8 cellular contexts compared by ENCODE assay signal in the genomic region with DNA sequence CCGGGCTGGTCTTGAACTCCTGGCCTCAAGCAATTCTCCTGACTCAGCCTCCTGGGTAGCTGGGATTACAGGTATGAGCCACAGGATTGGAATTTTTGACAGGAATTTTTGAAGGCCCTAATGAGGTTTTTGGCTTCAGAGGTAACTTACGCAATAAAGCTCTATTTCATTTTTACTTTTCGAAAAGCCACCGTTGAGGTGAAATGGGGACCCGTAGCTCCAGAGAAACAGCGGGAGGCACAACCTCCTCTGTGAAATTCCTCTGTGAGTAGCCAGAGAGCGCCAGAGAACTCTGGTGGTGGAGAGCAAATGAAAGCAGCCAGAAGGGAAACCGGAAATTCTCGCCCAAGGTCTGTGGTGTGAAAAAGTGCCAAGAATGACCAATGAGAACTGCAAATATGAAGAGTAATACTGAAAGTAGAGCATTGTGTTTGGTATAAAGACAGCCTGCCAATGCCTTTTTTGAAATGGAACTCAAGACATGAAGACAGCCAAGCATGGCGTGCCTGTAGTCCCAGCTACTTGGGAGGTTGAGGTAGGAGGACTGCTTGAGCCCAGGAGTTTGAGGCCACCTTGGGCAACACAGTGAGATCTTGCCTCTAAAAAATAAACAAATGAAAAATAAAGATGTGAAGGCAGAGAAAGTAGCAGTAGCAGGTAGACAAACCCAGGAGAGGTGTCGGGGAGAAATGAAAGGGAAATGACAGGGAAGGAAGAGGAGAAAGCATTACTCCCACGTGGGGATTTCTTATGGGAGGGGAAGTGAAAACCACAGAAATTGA. TPM values are rescaled to one million over a fixed set of nuclear protein-coding genes. Genes with fewer than 3 reads are reported as not detected.
DNase-seq lines count a peak whose midpoint lies in the region; ATAC-seq and TF ChIP-seq lines count a peak whose summit lies in the region.

No MANE protein-coding gene starts in this region.

- H3K36me3 Mint-ChIP-seq in dendritic cell treated with granulocyte-macrophage colony-stimulating factor and Interleukin-4, amounts not matched to agents 40 ng/mL and 50 ng/mL, for 4 days (ENCODE audit: low read depth) = no peaks in the 10 kb centered on the region

- H3K56ac ChIP-seq in mesendoderm (ENCODE audit: low read length) = no peak overlapping the region

- no peaks in the 10 kb centered on the region for H3K9me2 ChIP-seq in MM.1S (replicated peaks; ENCODE audit: insufficient read depth, low read length)

- WGBS in mesendoderm (ENCODE audit: extremely low coverage, insufficient coverage, low lambda C conversion rate) = no CpG with 5 or more reads among the region's 12 CpGs

- no peaks in the 10 kb centered on the region for H3K9me3 Mint-ChIP-seq in dendritic cell treated with granulocyte-macrophage colony-stimulating factor and Interleukin-4, amounts not matched to agents 40 ng/mL and 50 ng/mL, for 4 days

- intact Hi-C loops in dendritic cell treated with granulocyte-macrophage colony-stimulating factor and Interleukin-4, amounts not matched to agents 40 ng/mL and 50 ng/mL, for 4 days (cut with micrococcal nuclease) = loop anchor here (1.0 to 10.0 kb wide), 7 partner anchors 17 to 312 kb away; a partner anchor contains a TSS

- no peaks in the 10 kb centered on the region for H3K9me3 ChIP-seq in MM.1S (replicated peaks; ENCODE audit: insufficient read depth, low read length)

- H3K18ac ChIP-seq in mesendoderm (ENCODE audit: low read length) = no peak overlapping the region

- H4K5ac ChIP-seq in mesendoderm (ENCODE audit: low read length) = no peak overlapping the region

- H3K27me3 ChIP-seq in MM.1S (replicated peaks; ENCODE audit: insufficient read depth, low read length) (peaks cover 35% of the 10 kb centered on the region), mesendoderm (ENCODE audit: insufficient read depth, low read length, poor library complexity) (no peaks in the 10 kb centered on the region)

- H2AK5ac ChIP-seq in mesendoderm (ENCODE audit: low read length) = no peak overlapping the region

- H3K9ac ChIP-seq in MM.1S (ENCODE audit: low read length) = no peak overlapping the region
- H3K9ac ChIP-seq in mesendoderm (ENCODE audit: low read length) = no peak overlapping the region

- peak; percentile 54 for DNase-seq in NCI-H2029 (lab: John Stamatoyannopoulos, UW)
- no peak for DNase-seq in NCI-H2029 treated with DMSO at 0.1 percent for 48 hours (lab: John Stamatoyannopoulos, UW)
- peak; percentile 59 for DNase-seq in HEK293T (ENCODE audit: extremely low spot score)
- DNase-seq in MM.1S = peak; percentile 95
- DNase-seq in mesendoderm = peak; percentile 91
- peak; percentile 61 for DNase-seq in stimulated activated naive CD4-positive, alpha-beta T cell treated with Interleukin-2 at 50 U/mL for 16 hours (lab: John Stamatoyannopoulos, UW)

- H3K4me2 ChIP-seq in MM.1S (ENCODE audit: low read depth, low read length) = peak overlapping the region; percentile 71
- no peak overlapping the region for H3K4me2 ChIP-seq in mesendoderm (ENCODE audit: low read length)

- H2BK120ac ChIP-seq in mesendoderm (ENCODE audit: low read depth, low read length) = no peak overlapping the region

- H3K27ac Mint-ChIP-seq in dendritic cell treated with granulocyte-macrophage colony-stimulating factor and Interleukin-4, amounts not matched to agents 40 ng/mL and 50 ng/mL, for 4 days = peak overlapping the region; percentile 91

- H3K4me3 ChIP-seq in MM.1S (ENCODE audit: low read length) (peak overlapping the region; percentile 48), mesendoderm (ENCODE audit: low read length) (no peak overlapping the region)

- peak; percentile 67 to 78 for ATAC-seq in activated CD4-positive, CD25-positive, alpha-beta regulatory T cell treated with anti-CD3 and anti-CD28 coated beads, Interleukin-2, amount 50 U/mL, for 24 hours

- peaks cover 59% of the 10 kb centered on the region for H3K27me3 Mint-ChIP-seq in dendritic cell treated with granulocyte-macrophage colony-stimulating factor and Interleukin-4, amounts not matched to agents 40 ng/mL and 50 ng/mL, for 4 days

- H3K79me1 ChIP-seq in mesendoderm (ENCODE audit: low read length) = no peaks in the 10 kb centered on the region

- H3K4me1 ChIP-seq in MM.1S (ENCODE audit: low read length) = peaks cover 11% of the 10 kb centered on the region
- H3K4me1 ChIP-seq in mesendoderm (ENCODE audit: control insufficient read depth, low read depth, low read length) = no peaks in the 10 kb centered on the region

- H3F3A ChIP-seq in MM.1S (ENCODE audit: insufficient read depth, low read length) = peaks cover 11% of the 10 kb centered on the region

- H2BK5ac ChIP-seq in mesendoderm (ENCODE audit: low read length) = no peak overlapping the region

- no peak overlapping the region for H2AFZ ChIP-seq in MM.1S (ENCODE audit: low read length)

- H4K8ac ChIP-seq in mesendoderm (ENCODE audit: low read depth, low read length) = no peak overlapping the region

- no peaks in the 10 kb centered on the region for H3K36me3 ChIP-seq in MM.1S (replicated peaks; ENCODE audit: insufficient read depth, low read length)
- H3K36me3 ChIP-seq in mesendoderm (ENCODE audit: control insufficient read depth, insufficient read depth, low read length) = no peaks in the 10 kb centered on the region

- POLR2A ChIA-PET in HEK293T (lab: Yijun Ruan, JAX) = interaction anchor here (0.7 to 1.1 kb wide), 4 partner anchors 33 to 53 kb away, joined by 3 to 4 read pairs (median 4); a partner anchor contains a TSS

- H3K4me1 Mint-ChIP-seq in dendritic cell treated with granulocyte-macrophage colony-stimulating factor and Interleukin-4, amounts not matched to agents 40 ng/mL and 50 ng/mL, for 4 days (ENCODE audit: low read depth) = peaks cover 16% of the 10 kb centered on the region

- peak; percentile 90 for TF ChIP-seq CTCF in MM.1S (IDR thresholded peaks at IDR 0.05; ENCODE audit: low read length)

- peak overlapping the region; percentile 2 for H3K4ac ChIP-seq in mesendoderm (ENCODE audit: low read depth, low read length)

- H3K27ac ChIP-seq in MM.1S (ENCODE audit: low read length) = peak overlapping the region; percentile 42; the same call in 1 of the 2 replicates
- H3K27ac ChIP-seq in mesendoderm (ENCODE audit: low read depth, low read length) = no peak overlapping the region

- H4K20me1 ChIP-seq in MM.1S (ENCODE audit: insufficient read depth, low read length) = no peaks in the 10 kb centered on the region

- CTCF ChIA-PET in HEK293T (lab: Yijun Ruan, JAX) = interaction anchor here (0.6 to 1.6 kb wide), 12 partner anchors 8 to 290 kb away, joined by 3 to 22 read pairs (median 3); no protein-coding TSS in a partner anchor

- H3K79me2 ChIP-seq in MM.1S (ENCODE audit: low read length) (no peaks in the 10 kb centered on the region), mesendoderm (ENCODE audit: control insufficient read depth, insufficient read depth, low read length) (no peaks in the 10 kb centered on the region)

- no peak overlapping the region for H3K23ac ChIP-seq in mesendoderm (ENCODE audit: low read length)

- peak overlapping the region; percentile 83 for H3K4me3 Mint-ChIP-seq in dendritic cell treated with granulocyte-macrophage colony-stimulating factor and Interleukin-4, amounts not matched to agents 40 ng/mL and 50 ng/mL, for 4 days

- no peak overlapping the region for H2BK15ac ChIP-seq in mesendoderm (replicated peaks; ENCODE audit: low read depth)

TF ChIP-seq in HEK293T, 16 proteins besides CTCF, POLR2A, EP300 and RAD21:
- TF ChIP-seq NFRKB (IDR thresholded peaks at IDR 0.05) (no peak), HDGF (IDR thresholded peaks at IDR 0.05; ENCODE audit: borderline replicate concordance) (no peak), ELF4 (IDR thresholded peaks at IDR 0.05) (no peak), ZNF384 (IDR thresholded peaks at IDR 0.05) (no peak), LEF1 (IDR thresholded peaks at IDR 0.05; ENCODE audit: borderline replicate concordance) (no peak), L3MBTL2 (conservative IDR thresholded peaks at IDR 0.05) (no peak), BHLHE40 (IDR thresholded peaks at IDR 0.05; ENCODE audit: borderline replicate concordance) (no peak), FOXM1 (IDR thresholded peaks at IDR 0.05; ENCODE audit: borderline replicate concordance) (no peak), TARDBP (IDR thresholded peaks at IDR 0.05) (no peak), CTBP1 (IDR thresholded peaks at IDR 0.05; ENCODE audit: borderline replicate concordance) (no peak), FOXA1 (IDR thresholded peaks at IDR 0.05) (no peak), SUZ12 (IDR thresholded peaks at IDR 0.05) (no peak), ARNT (IDR thresholded peaks at IDR 0.05) (no peak)

RNA-seq across cellular contexts. Expression of a gene that starts 33.0 kb away (rescaled TPM):
- polyA plus RNA-seq in mesendoderm (2013, experiment 1 of 2) = 16.9 TPM
- polyA plus RNA-seq in mesendoderm (2013, experiment 2 of 2) = 17.2 TPM
